Comparison of ENCODE assay signal across 9 cellular contexts in the genomic region with DNA sequence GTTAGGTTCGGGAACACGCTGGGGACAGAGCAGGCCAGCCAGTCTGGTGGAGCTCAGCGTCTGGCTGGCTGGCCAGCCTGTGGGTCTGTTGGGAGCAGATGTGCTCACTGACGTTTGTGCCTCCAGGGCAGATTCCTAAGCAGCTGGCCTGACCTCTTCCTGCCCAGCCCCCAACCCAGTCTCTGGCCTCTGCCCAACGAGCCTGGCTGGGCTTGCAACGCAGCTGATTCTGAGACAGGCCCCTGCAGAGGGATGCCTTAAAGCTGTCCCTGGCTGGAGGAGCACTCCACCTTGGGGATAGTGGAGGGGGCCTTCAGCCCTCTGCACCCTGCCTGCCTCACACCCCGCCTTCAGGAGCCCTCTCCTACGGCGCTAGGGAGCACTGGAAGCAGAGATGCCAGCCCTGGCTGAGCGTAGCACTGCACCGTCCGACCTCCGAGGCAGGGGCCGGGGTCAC. TPM values are rescaled to one million over a fixed set of nuclear protein-coding genes. Genes with fewer than 3 reads are reported as not detected.
A peak's percentile ranks its signal among the peaks of the same experiment; 100 is the strongest.
DNase-seq lines count a peak whose midpoint lies in the region; FAIRE-seq and TF ChIP-seq lines count a peak whose summit lies in the region.
"Had no signal": no experiment of that assay in that cellular context is flagged by ENCODE, and none has a peak within 500 bp of the region (broad histone marks: within the 10 kb centered on the region; RNA-seq: fewer than 3 reads in every experiment).

No MANE protein-coding gene starts in this region.

- peaks cover 0 to 88% (median 43%) of the 10 kb centered on the region in 4 donors for H3K4me1 ChIP-seq in tibial nerve

- peaks cover 4 to 55% (median 10%) of the 10 kb centered on the region in 3 donors for H3K36me3 ChIP-seq in tibial nerve

- no peak overlapping the region for H3K4me3 ChIP-seq in tibial nerve
- H3K4me3 ChIP-seq: BLaER1 treated with 17β-estradiol and CSF1 and Interleukin-3, amounts not matched to agents 10 nM and 100 nM had no signal

- no peak overlapping the region for H3K27ac ChIP-seq in caudate nucleus (ENCODE audit: low read depth, low read length)
- peak overlapping the region; percentile 60 for H3K27ac ChIP-seq in layer of hippocampus (ENCODE audit: low read depth, low read length)
- H3K27ac ChIP-seq in tibial nerve, result peak overlapping the region in 3 of 4 donors; percentile 41 to 77 (median 73)

- 51 to 62% methylated on average over 8 to 14 of the region's 14 CpGs for WGBS in tibial nerve, 2 donors

- TF ChIP-seq CTCF in tibial nerve (IDR thresholded peaks at IDR 0.05) (no peak), GM13976 (IDR thresholded peaks at IDR 0.05; ENCODE audit: borderline replicate concordance, control extremely low read depth, extremely low read depth, insufficient read depth, missing control alignments) (no peak)

- FAIRE-seq in urothelium cell line (lab: Jason Lieb, UNC), result no peak

- in situ Hi-C loops in GM13976 (cut with MboI; ENCODE audit: low sequenced_read_pairs, unreplicated experiment), result no loop called here

- no peak for TF ChIP-seq POLR2A in tibial nerve (IDR thresholded peaks at IDR 0.05)

- DNase-seq in NCI-H82 (lab: John Stamatoyannopoulos, UW), result peak; percentile 26
- DNase-seq in NCI-H82 treated with DMSO at 0.1 percent for 48 hours (lab: John Stamatoyannopoulos, UW; ENCODE audit: unreplicated experiment), result no peak
- DNase-seq in caudate nucleus (lab: John Stamatoyannopoulos, UW), result peak in 43 of 61 donors; percentile 11 to 80 (median 41)
- peak; percentile 54 to 73 for DNase-seq in tibial nerve (ENCODE audit: low spot score in 2 of 2)
- no peak for DNase-seq in urothelium cell line (ENCODE audit: low spot score)
- DNase-seq in NCI-H2171 (lab: John Stamatoyannopoulos, UW), result no peak
- no peak for DNase-seq in GM13976 (ENCODE audit: low spot score)

- TF ChIP-seq EP300 in tibial nerve (IDR thresholded peaks at IDR 0.05), result peak in 1 of 2 donors; percentile 48

- H3K27me3 ChIP-seq in layer of hippocampus (ENCODE audit: control insufficient read depth, insufficient read depth, low read length), result no peaks in the 10 kb centered on the region
- no peaks in the 10 kb centered on the region for H3K27me3 ChIP-seq in tibial nerve
- H3K27me3 ChIP-seq: BLaER1 treated with 17β-estradiol and CSF1 and Interleukin-3, amounts not matched to agents 10 nM and 100 nM had no signal

- no peaks in the 10 kb centered on the region for H3K9me3 ChIP-seq in tibial nerve

RNA-seq across cellular contexts. Expression of a gene that starts 46.0 kb away (rescaled TPM):
- 10 to 100 TPM; 61.2 to 77.9 (median 75.1) TPM for total RNA-seq in tibial nerve

Comparison
In these comparisons a context has a peak if more than half of its experiments do, and no peak if none do; other contexts are left out.
1. DNase-seq: peak in NCI-H82 (single experiment), caudate nucleus (43 of 61) and tibial nerve (2 of 2); none in NCI-H82 treated with DMSO at 0.1 percent for 48 hours (single experiment), urothelium cell line (single experiment), NCI-H2171 (single experiment) and GM13976 (single experiment).